10 cellular contexts compared by ENCODE assay signal in the genomic region with DNA sequence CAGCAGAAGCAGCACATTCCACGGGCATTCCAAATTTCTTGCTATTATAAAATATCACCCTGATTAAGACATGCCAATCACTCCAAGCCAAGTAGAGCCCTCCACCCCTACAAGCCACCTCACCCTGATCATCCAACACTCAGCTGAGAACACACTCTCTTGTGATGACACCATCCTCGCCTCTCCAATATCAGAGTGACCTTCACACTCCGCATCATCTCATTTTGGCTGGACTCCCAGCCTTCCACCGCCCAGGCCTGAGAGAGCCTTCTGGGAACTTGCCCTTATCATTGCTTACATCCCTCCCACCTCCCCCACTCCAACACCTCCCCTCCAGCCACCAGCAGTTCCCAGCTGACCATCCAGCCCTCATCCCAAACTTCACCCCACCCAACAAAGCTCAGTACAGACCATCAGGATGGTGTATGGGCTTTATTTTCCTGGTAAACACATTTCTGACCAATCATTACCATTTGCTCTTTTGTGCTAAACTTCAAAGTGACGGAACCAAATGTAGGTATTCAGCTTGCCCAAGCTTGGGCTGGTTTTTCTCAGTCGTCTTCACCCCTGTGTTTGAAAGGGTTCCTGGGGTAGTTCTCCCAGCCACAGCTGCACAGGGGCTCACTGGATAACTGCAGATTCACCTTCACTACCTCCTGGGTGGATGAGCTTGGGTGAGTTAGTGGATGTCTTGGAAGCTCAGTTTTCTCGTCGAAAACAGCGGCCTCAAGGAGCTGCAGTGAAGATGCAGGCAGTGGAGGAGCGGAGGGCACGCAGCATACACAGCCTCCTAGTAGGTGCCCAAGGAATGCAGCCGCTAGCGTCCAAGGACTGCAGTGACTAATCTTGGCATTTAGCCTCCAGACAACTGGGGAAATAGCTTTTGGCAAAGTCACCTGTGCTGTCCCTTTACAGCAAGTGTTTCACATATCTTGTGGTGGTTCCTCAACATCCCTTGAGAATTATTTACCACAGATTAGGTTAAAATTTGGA.
A peak's percentile ranks its signal among the peaks of the same experiment; 100 is the strongest.
DNase-seq lines count a peak whose midpoint lies in the region; FAIRE-seq and TF ChIP-seq lines count a peak whose summit lies in the region.
"Had no signal": no experiment of that assay in that cellular context is flagged by ENCODE, and none has a peak within 500 bp of the region (broad histone marks: within the 10 kb centered on the region; RNA-seq: fewer than 3 reads in every experiment).

No MANE protein-coding gene starts in this region.

- no peak overlapping the region for H3K9ac ChIP-seq in liver (ENCODE audit: low read depth in 1 of 2, low read length in 2 of 2)

- peak; percentile 53 for DNase-seq in 8988T
- peak; percentile 100 for DNase-seq in HS-27A (ENCODE audit: low read depth)
- DNase-seq in astrocyte of the spinal cord (ENCODE audit: low read depth, low spot score), result peak; percentile 90
- DNase-seq in NCI-H1436 treated with DMSO at 0.1 percent for 48 hours (lab: John Stamatoyannopoulos, UW), result no peak
- DNase-seq in stimulated activated naive CD4-positive, alpha-beta T cell treated with Interleukin-2 at 50 U/mL for 16 hours (lab: John Stamatoyannopoulos, UW), result no peak
- DNase-seq in GM19239 (ENCODE audit: insufficient read length, low spot score), result no peak
- no peak for DNase-seq in medulla oblongata (ENCODE audit: extremely low spot score)

- TF ChIP-seq CTCF in astrocyte of the spinal cord (IDR thresholded peaks at IDR 0.05; ENCODE audit: low read depth, low read length), result no peak
- no peak for TF ChIP-seq CTCF in liver (IDR thresholded peaks at IDR 0.05; ENCODE audit: low read depth, low read length, missing input control)

- no peaks in the 10 kb centered on the region for H3K27me3 ChIP-seq in liver (ENCODE audit: control insufficient read depth in 4 of 4, insufficient read depth in 4 of 4, low read length in 3 of 4)

- no peak for FAIRE-seq in GM19239 (lab: Jason Lieb, UNC)
- FAIRE-seq: keratinocyte had no signal

- H3K27ac ChIP-seq in liver (ENCODE audit: low read depth in 1 of 2, low read length in 2 of 2), result peak overlapping the region; percentile 62 to 66
- H3K27ac ChIP-seq: HL-60 had no signal

- H3K4me3 ChIP-seq in astrocyte of the spinal cord (ENCODE audit: low read depth, low read length), result no peak overlapping the region
- no peak overlapping the region for H3K4me3 ChIP-seq in liver (ENCODE audit: low read depth in 1 of 3, low read length in 3 of 3)

- H3K36me3 ChIP-seq in liver (ENCODE audit: control insufficient read depth in 4 of 4, insufficient read depth in 3 of 4, low read depth in 1 of 4, low read length in 3 of 4), result peaks cover 0 to 34% (median 14%) of the 10 kb centered on the region in 4 donors

- H3K9me3 ChIP-seq in liver (ENCODE audit: control insufficient read depth in 4 of 4, low read length in 3 of 4), result no peaks in the 10 kb centered on the region

- peaks cover 0 to 12% (median 8%) of the 10 kb centered on the region in 4 donors for H3K4me1 ChIP-seq in liver (ENCODE audit: control insufficient read depth in 4 of 4, insufficient read depth in 4 of 4, low read length in 3 of 4)

- WGBS in liver, result 66% methylated on average over 13 of the region's 13 CpGs

- in situ Hi-C loops in astrocyte of the spinal cord (cut with HindIII; ENCODE audit: low sequenced_read_pairs), result no loop called here

- TF ChIP-seq RAD21 in liver (IDR thresholded peaks at IDR 0.05), result peak; percentile 51 to 56

TF ChIP-seq in liver, 16 proteins besides CTCF, POLR2A, EP300 and RAD21:
- TF ChIP-seq NR2F2 (IDR thresholded peaks at IDR 0.05) (no peak), EGR1 (IDR thresholded peaks at IDR 0.05; ENCODE audit: low read depth in 2 of 2) (no peak), RXRA (IDR thresholded peaks at IDR 0.05) (peak; percentile 63 to 79), JUND (IDR thresholded peaks at IDR 0.05) (peak; percentile 39 to 79), FOXA2 (IDR thresholded peaks at IDR 0.05) (no peak), YY1 (IDR thresholded peaks at IDR 0.05) (peak; percentile 51), HNF4G (IDR thresholded peaks at IDR 0.05) (no peak), TAF1 (conservative IDR thresholded peaks at IDR 0.05) (no peak), GABPA (IDR thresholded peaks at IDR 0.05 in 1 of 2, conservative IDR thresholded peaks at IDR 0.05 in 1 of 2) (no peak), FOXA1 (IDR thresholded peaks at IDR 0.05) (no peak), HNF4A (conservative IDR thresholded peaks at IDR 0.05) (peak; percentile 63 to 79), SP1 (IDR thresholded peaks at IDR 0.05) (peak; percentile 38)
- TF ChIP-seq, protein P1, sequence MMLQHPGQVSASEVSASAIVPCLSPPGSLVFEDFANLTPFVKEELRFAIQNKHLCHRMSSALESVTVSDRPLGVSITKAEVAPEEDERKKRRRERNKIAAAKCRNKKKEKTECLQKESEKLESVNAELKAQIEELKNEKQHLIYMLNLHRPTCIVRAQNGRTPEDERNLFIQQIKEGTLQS (IDR thresholded peaks at IDR 0.05), result peak; percentile 33
- TF ChIP-seq, protein P2, sequence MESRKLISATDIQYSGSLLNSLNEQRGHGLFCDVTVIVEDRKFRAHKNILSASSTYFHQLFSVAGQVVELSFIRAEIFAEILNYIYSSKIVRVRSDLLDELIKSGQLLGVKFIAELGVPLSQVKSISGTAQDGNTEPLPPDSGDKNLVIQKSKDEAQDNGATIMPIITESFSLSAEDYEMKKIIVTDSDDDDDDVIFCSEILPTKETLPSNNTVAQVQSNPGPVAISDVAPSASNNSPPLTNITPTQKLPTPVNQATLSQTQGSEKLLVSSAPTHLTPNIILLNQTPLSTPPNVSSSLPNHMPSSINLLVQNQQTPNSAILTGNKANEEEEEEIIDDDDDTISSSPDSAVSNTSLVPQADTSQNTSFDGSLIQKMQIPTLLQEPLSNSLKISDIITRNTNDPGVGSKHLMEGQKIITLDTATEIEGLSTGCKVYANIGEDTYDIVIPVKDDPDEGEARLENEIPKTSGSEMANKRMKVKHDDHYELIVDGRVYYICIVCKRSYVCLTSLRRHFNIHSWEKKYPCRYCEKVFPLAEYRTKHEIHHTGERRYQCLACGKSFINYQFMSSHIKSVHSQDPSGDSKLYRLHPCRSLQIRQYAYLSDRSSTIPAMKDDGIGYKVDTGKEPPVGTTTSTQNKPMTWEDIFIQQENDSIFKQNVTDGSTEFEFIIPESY (IDR thresholded peaks at IDR 0.05), result peak; percentile 26
- TF ChIP-seq, protein P3, sequence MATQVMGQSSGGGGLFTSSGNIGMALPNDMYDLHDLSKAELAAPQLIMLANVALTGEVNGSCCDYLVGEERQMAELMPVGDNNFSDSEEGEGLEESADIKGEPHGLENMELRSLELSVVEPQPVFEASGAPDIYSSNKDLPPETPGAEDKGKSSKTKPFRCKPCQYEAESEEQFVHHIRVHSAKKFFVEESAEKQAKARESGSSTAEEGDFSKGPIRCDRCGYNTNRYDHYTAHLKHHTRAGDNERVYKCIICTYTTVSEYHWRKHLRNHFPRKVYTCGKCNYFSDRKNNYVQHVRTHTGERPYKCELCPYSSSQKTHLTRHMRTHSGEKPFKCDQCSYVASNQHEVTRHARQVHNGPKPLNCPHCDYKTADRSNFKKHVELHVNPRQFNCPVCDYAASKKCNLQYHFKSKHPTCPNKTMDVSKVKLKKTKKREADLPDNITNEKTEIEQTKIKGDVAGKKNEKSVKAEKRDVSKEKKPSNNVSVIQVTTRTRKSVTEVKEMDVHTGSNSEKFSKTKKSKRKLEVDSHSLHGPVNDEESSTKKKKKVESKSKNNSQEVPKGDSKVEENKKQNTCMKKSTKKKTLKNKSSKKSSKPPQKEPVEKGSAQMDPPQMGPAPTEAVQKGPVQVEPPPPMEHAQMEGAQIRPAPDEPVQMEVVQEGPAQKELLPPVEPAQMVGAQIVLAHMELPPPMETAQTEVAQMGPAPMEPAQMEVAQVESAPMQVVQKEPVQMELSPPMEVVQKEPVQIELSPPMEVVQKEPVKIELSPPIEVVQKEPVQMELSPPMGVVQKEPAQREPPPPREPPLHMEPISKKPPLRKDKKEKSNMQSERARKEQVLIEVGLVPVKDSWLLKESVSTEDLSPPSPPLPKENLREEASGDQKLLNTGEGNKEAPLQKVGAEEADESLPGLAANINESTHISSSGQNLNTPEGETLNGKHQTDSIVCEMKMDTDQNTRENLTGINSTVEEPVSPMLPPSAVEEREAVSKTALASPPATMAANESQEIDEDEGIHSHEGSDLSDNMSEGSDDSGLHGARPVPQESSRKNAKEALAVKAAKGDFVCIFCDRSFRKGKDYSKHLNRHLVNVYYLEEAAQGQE (IDR thresholded peaks at IDR 0.05), result no peak
- TF ChIP-seq, protein P4, sequence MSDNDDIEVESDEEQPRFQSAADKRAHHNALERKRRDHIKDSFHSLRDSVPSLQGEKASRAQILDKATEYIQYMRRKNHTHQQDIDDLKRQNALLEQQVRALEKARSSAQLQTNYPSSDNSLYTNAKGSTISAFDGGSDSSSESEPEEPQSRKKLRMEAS (IDR thresholded peaks at IDR 0.05), result peak; percentile 51

Comparison
In these comparisons a context has a peak if more than half of its experiments do, and no peak if none do; other contexts are left out.
1. DNase-seq: peak in 8988T (single experiment), HS-27A (single experiment) and astrocyte of the spinal cord (single experiment); none in NCI-H1436 treated with DMSO at 0.1 percent for 48 hours (single experiment), stimulated activated naive CD4-positive, alpha-beta T cell treated with Interleukin-2 at 50 U/mL for 16 hours (single experiment), GM19239 (single experiment) and medulla oblongata (single experiment).